8 cellular contexts compared by ENCODE assay signal in the genomic region with DNA sequence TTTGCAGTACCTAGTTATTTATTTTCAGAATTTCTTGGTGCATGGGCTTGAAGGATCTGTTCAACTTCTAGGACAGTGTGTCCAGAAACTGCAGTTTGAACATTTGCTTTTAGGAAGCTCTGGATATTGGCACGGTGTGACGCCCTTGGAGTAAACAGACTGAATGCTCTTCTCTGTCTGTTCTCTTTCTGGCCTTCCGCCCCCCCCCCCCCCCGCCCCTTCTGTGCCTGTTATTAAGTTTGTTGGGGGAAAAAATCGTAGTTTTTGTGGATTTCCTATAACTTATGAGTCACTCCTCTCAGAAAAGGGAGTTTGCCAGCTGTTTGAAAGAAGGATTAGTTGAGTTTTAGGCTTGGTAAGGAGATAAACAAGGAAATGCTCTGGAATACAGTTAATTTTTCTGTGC. TPM values are rescaled to one million over a fixed set of nuclear protein-coding genes. Genes with fewer than 3 reads are reported as not detected.
DNase-seq lines count a peak whose midpoint lies in the region; ATAC-seq, FAIRE-seq and TF ChIP-seq lines count a peak whose summit lies in the region.

No MANE protein-coding gene starts in this region.

- 0% methylated on average over 4 of the region's 5 CpGs; no CpG with 5 or more reads in 1 of the 2 experiments for WGBS in H1 (ENCODE audit: extremely low coverage in 1 of 2, insufficient coverage in 1 of 2, insufficient read length in 1 of 2, insufficient replicate concordance in 2 of 2, low coverage in 1 of 2, low lambda C conversion rate in 2 of 2, missing lambda C conversion rate in 1 of 2), 2 experiments

- no peak overlapping the region for H3K56ac ChIP-seq in H1 (replicated peaks; ENCODE audit: insufficient read length, low read depth, low read length)

- TF ChIP-seq RAD21 in H1 (IDR thresholded peaks at IDR 0.05 in 1 of 2, conservative IDR thresholded peaks at IDR 0.05 in 1 of 2; ENCODE audit: low read depth in 2 of 2, low read length in 2 of 2), result no peak

- H3K4me1 Mint-ChIP-seq in memory B cell, result peaks cover 17% of the 10 kb centered on the region
- H3K4me1 Mint-ChIP-seq in type B pancreatic cell (ENCODE audit: unreplicated experiment), result peaks cover 29% of the 10 kb centered on the region

- H3K14ac ChIP-seq in H1 (ENCODE audit: insufficient read length), result no peak overlapping the region

- peak overlapping the region; percentile 79 to 84 for H3K4me2 ChIP-seq in H1 (ENCODE audit: insufficient read depth in 1 of 2, low read depth in 2 of 2, low read length in 2 of 2)

- H3K4me3 ChIP-seq in AG10803 (ENCODE audit: low read length) (peak overlapping the region; percentile 66), H1 (ENCODE audit: extremely low read depth in 1 of 4, insufficient read depth in 2 of 4, low read depth in 3 of 4, low read length in 4 of 4) (peak overlapping the region; percentile 74 to 86 (median 83))

- no peak for TF ChIP-seq POLR2A in H1 (IDR thresholded peaks at IDR 0.05; ENCODE audit: control extremely low read depth in 1 of 2, low read depth in 2 of 2, low read length in 2 of 2)

- H3K9ac ChIP-seq in H1 (replicated peaks in 1 of 4; ENCODE audit: extremely low read depth in 1 of 4, low read depth in 3 of 4, low read length in 3 of 4), result peak overlapping the region in 3 of 4 experiments; percentile 83 to 88 (median 83); a peak in 6 of 7 replicates

- no peak overlapping the region for H4K8ac ChIP-seq in H1 (ENCODE audit: extremely low read depth, insufficient read depth, low read length)

- H2BK20ac ChIP-seq in H1 (ENCODE audit: low read length), result no peak overlapping the region

- CTCF ChIA-PET in RWPE1 (lab: Yijun Ruan, JAX) (no interaction called here), H1 (lab: Charles Lee; ENCODE audit: partially characterized antibody) (interaction anchor here (0.6 kb wide), 1 partner anchor 232 kb away, joined by 3 read pairs; no protein-coding TSS in a partner anchor)

- H3K36me3 Mint-ChIP-seq in memory B cell, result no peaks in the 10 kb centered on the region
- no peaks in the 10 kb centered on the region for H3K36me3 Mint-ChIP-seq in type B pancreatic cell

- in situ Hi-C loops in GM13977 (cut with MboI; ENCODE audit: low pct_unique_long_range_greater_than_20kb, low sequenced_read_pairs, unreplicated experiment), result no loop called here

- no peak for TF ChIP-seq CTCF in AG10803 (conservative IDR thresholded peaks at IDR 0.05; ENCODE audit: low read length)
- TF ChIP-seq CTCF in GM13977 (IDR thresholded peaks at IDR 0.05; ENCODE audit: extremely low read depth, insufficient read depth, missing control alignments), result no peak
- no peak for TF ChIP-seq CTCF in RWPE1 (conservative IDR thresholded peaks at IDR 0.05; ENCODE audit: low read depth)
- no peak for TF ChIP-seq CTCF in H1 (IDR thresholded peaks at IDR 0.05; ENCODE audit: control extremely low read depth in 1 of 3, insufficient read depth in 1 of 3, low read depth in 1 of 3, low read length in 3 of 3)
- no peak for TF ChIP-seq CTCF in type B pancreatic cell (conservative IDR thresholded peaks at IDR 0.05)

- no peak overlapping the region for H2BK15ac ChIP-seq in H1 (ENCODE audit: low read length)

- H3K23ac ChIP-seq in H1 (ENCODE audit: insufficient read length), result no peak overlapping the region

- no peak overlapping the region for H2AK5ac ChIP-seq in H1 (ENCODE audit: low read depth, low read length)

- no peak overlapping the region for H3K4ac ChIP-seq in H1 (replicated peaks; ENCODE audit: insufficient read length, low read depth, low read length)

- no peak overlapping the region for H4K5ac ChIP-seq in H1 (ENCODE audit: insufficient read length, low read depth, low read length)

- H3K18ac ChIP-seq in H1 (ENCODE audit: extremely low read depth, low read length), result 0 out of 2 replicates have a peak overlapping the region, but pooled peaks have one; percentile 24

- H3K9me3 Mint-ChIP-seq in memory B cell, result no peaks in the 10 kb centered on the region
- H3K9me3 Mint-ChIP-seq in type B pancreatic cell, result no peaks in the 10 kb centered on the region

- peaks cover 4% of the 10 kb centered on the region in 2 experiments for H4K20me1 ChIP-seq in H1 (replicated peaks in 1 of 2; ENCODE audit: control insufficient read depth in 1 of 2, insufficient read depth in 2 of 2, low read length in 2 of 2)

- no peak overlapping the region for H4K91ac ChIP-seq in H1 (replicated peaks; ENCODE audit: insufficient read length, low read length)

- FAIRE-seq in H1 (lab: Jason Lieb, UNC), result no peak

- POLR2A ChIA-PET in RWPE1 (lab: Yijun Ruan, JAX; ENCODE audit: low non-redundant PET) (no interaction called here), H1 (lab: Charles Lee; ENCODE audit: partially characterized antibody) (interaction anchor here (0.6 to 2.2 kb wide), 2 partner anchors 9 to 50 kb away, joined by 3 to 6 read pairs; no protein-coding TSS in a partner anchor)

- H3K27ac Mint-ChIP-seq in memory B cell, result peak overlapping the region; percentile 43
- peak overlapping the region; percentile 92 for H3K27ac Mint-ChIP-seq in type B pancreatic cell

- H2BK120ac ChIP-seq in H1 (replicated peaks; ENCODE audit: low read depth, low read length), result no peak overlapping the region

- H2AFZ ChIP-seq in H1 (ENCODE audit: low read length), result no peak overlapping the region; the same call in 1 of the 2 replicates

- no peaks in the 10 kb centered on the region for H3K27me3 ChIP-seq in H1 (replicated peaks in 1 of 4; ENCODE audit: control insufficient read depth in 3 of 4, extremely low read depth in 1 of 4, insufficient read depth in 3 of 4, low read length in 3 of 4)

- no peak overlapping the region for H2BK12ac ChIP-seq in H1 (ENCODE audit: low read depth, low read length)

- no peaks in the 10 kb centered on the region for H3K36me3 ChIP-seq in H1 (ENCODE audit: control insufficient read depth in 2 of 4, insufficient read depth in 4 of 4, low read length in 3 of 4)

- H3K79me2 ChIP-seq in H1 (ENCODE audit: control insufficient read depth in 1 of 2, insufficient read depth in 2 of 2, low read length in 2 of 2), result peaks cover 14 to 62% of the 10 kb centered on the region in 2 experiments

- peak; percentile 53 for DNase-seq in AG10803 (ENCODE audit: low read depth)
- peak; percentile 43 for DNase-seq in GM13977 (ENCODE audit: low spot score)
- peak; percentile 51 for DNase-seq in RWPE1 (ENCODE audit: low spot score)
- DNase-seq in H1 (ENCODE audit: low read depth in 1 of 2, low spot score in 2 of 2), result no peak
- no peak for DNase-seq in memory B cell (ENCODE audit: low spot score in 2 of 2)
- no peak for DNase-seq in type B pancreatic cell (ENCODE audit: extremely low spot score, unreplicated experiment)
- DNase-seq in NCI-H2227 (lab: John Stamatoyannopoulos, UW; ENCODE audit: unreplicated experiment), result no peak

- H3K79me1 ChIP-seq in H1 (ENCODE audit: low read depth, low read length), result no peaks in the 10 kb centered on the region

- peaks cover 0 to 3% (median 0%) of the 10 kb centered on the region in 4 experiments; a peak in 1 of 7 replicates for H3K4me1 ChIP-seq in H1 (replicated peaks in 1 of 4; ENCODE audit: control insufficient read depth in 3 of 4, insufficient read depth in 4 of 4, low read length in 3 of 4)

- H3K27ac ChIP-seq in RWPE1 (peak overlapping the region; percentile 99), H1 (ENCODE audit: low read depth, low read length) (no peak overlapping the region)

- H3K27me3 Mint-ChIP-seq in memory B cell (peaks cover 3% of the 10 kb centered on the region), type B pancreatic cell (no peaks in the 10 kb centered on the region)

- TF ChIP-seq EP300 in H1 (IDR thresholded peaks at IDR 0.05; ENCODE audit: borderline replicate concordance in 1 of 2, low read depth in 2 of 2, low read length in 2 of 2), result no peak

- H2BK5ac ChIP-seq in H1 (ENCODE audit: low read depth, low read length), result 0 out of 2 replicates have a peak overlapping the region, but pooled peaks have one; percentile 3

- H3K4me3 Mint-ChIP-seq in memory B cell (peak overlapping the region; percentile 87), type B pancreatic cell (peak overlapping the region; percentile 95)

- H3K9me3 ChIP-seq in H1 (ENCODE audit: insufficient read depth in 2 of 2, low read depth in 1 of 2, low read length in 1 of 2), result no peaks in the 10 kb centered on the region

- peaks cover 4% of the 10 kb centered on the region for H3K23me2 ChIP-seq in H1 (ENCODE audit: low read depth, low read length)

- ATAC-seq in memory B cell (ENCODE audit: low read depth), result no peak
- no peak for ATAC-seq in GM19467 (IDR thresholded peaks at IDR 0.05; ENCODE audit: unreplicated experiment)

TF ChIP-seq in H1, 55 proteins besides CTCF, POLR2A, EP300 and RAD21 (continues in another document):
- TF ChIP-seq JUN (IDR thresholded peaks at IDR 0.05; ENCODE audit: low read depth, low read length) (no peak), CTBP2 (IDR thresholded peaks at IDR 0.05; ENCODE audit: borderline replicate concordance, insufficient read depth, insufficient read length, low read length) (no peak), POU5F1 (IDR thresholded peaks at IDR 0.05; ENCODE audit: low read depth, low read length) (no peak), BACH1 (IDR thresholded peaks at IDR 0.05; ENCODE audit: low read length) (no peak), CREB1 (IDR thresholded peaks at IDR 0.05) (no peak), TBP (IDR thresholded peaks at IDR 0.05; ENCODE audit: low read depth, low read length) (no peak), BCL11A (IDR thresholded peaks at IDR 0.05; ENCODE audit: low read depth in 2 of 2, low read length in 2 of 2) (no peak), GTF2F1 (IDR thresholded peaks at IDR 0.05; ENCODE audit: borderline replicate concordance, low read depth, low read length) (no peak), ZNF274 (IDR thresholded peaks at IDR 0.05; ENCODE audit: borderline replicate concordance, extremely low read depth, low read length) (no peak), EZH2 (IDR thresholded peaks at IDR 0.05; ENCODE audit: low read depth, low read length, severe bottlenecking) (no peak), CBX5 (IDR thresholded peaks at IDR 0.05; ENCODE audit: low read depth, low read length) (no peak), YY1 (IDR thresholded peaks at IDR 0.05; ENCODE audit: low read depth, low read length) (no peak), CBX8 (IDR thresholded peaks at IDR 0.05; ENCODE audit: borderline replicate concordance, low read depth, low read length) (no peak), KDM1A (IDR thresholded peaks at IDR 0.05; ENCODE audit: borderline replicate concordance, low read length) (no peak)

RNA-seq across cellular contexts. Expression of a gene that starts 1.2 kb away (rescaled TPM):
- 55.6 and 59.4 TPM in 2 replicates for total RNA-seq in H1 (2021; fragmentation: NEBNext Ultra II Directional; extraction: Animal tissue kit (Norgen Biotek cat#: 25700))
- polyA plus RNA-seq in H1 (2011; rRNA removed), result 22.4 and 43.0 TPM in 2 replicates
- polyA plus RNA-seq in H1 (2011; cell fraction: cytosol; rRNA removed), result 44.3 TPM
- polyA plus RNA-seq in H1 (2011; cell fraction: nucleus; rRNA removed), result 41.7 TPM
- 33.5 to 49.4 TPM (median 44.1 TPM) in 4 replicates for polyA plus RNA-seq in H1 (2012, experiment 1 of 2)
- 2.9 TPM for polyA plus RNA-seq in H1 (2012, experiment 2 of 2)
- 23.9 TPM for polyA plus RNA-seq in H1 (2013, experiment 1 of 2)
- 24.0 TPM for polyA plus RNA-seq in H1 (2013, experiment 2 of 2)
- polyA minus RNA-seq in H1 (2011; rRNA and poly(A)+ RNA removed), result 116 and 164 TPM in 2 replicates
- 36.7 TPM for polyA minus RNA-seq in H1 (2011; cell fraction: cytosol; rRNA and poly(A)+ RNA removed)
- polyA minus RNA-seq in H1 (2011; cell fraction: nucleus; rRNA and poly(A)+ RNA removed), result 81.0 TPM
- 53.7 and 66.8 TPM in 2 replicates for total RNA-seq in type B pancreatic cell (ENCODE audit: low replicate concordance)

Comparison
In these comparisons a context has a peak if more than half of its experiments do, and no peak if none do; other contexts are left out.
1. DNase-seq: peak in AG10803 (single experiment), GM13977 (single experiment) and RWPE1 (single experiment); none in H1 (0 of 2), memory B cell (0 of 2), type B pancreatic cell (single experiment) and NCI-H2227 (single experiment).